ENCODE assay signal across 18 cellular contexts in the genomic region with DNA sequence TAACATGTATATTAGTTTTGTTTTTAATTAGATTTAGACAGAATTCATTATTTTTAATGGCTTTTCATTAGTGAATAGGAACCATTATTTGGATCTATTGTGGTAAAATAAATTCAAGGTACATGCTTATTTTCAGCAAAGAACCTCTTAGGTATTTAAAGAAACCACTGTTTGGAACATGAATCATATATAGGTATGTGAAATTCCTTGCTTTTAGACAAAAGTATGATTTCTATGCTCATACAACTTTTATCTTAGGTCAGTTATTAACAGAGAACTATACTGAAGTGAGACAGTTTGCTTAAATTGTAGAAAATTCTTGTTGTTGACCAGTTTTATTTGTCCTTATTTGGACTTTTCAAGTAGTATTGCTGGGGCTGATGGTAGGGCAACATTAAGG.
"Had no signal": no experiment of that assay in that cellular context is flagged by ENCODE, and none has a peak within 500 bp of the region (broad histone marks: within the 10 kb centered on the region; RNA-seq: fewer than 3 reads in every experiment).

No MANE protein-coding gene starts in this region.

- H3K4me3 ChIP-seq: dorsolateral prefrontal cortex, gastrocnemius medialis, mucosa of descending colon, right atrium auricular region, sigmoid colon, skin epidermis, stomach, thoracic aorta, transverse colon had no signal

- DNase-seq: cortex of kidney; dorsolateral prefrontal cortex; effector memory CD4-positive, alpha-beta T cell; gastrocnemius medialis; glutamatergic neuron; mucosa of descending colon; naive thymus-derived CD8-positive, alpha-beta T cell; posterior cingulate gyrus; sigmoid colon; stimulated activated CD4-positive, alpha-beta T cell treated with anti-CD3 and anti-CD28 coated beads, Interleukin-12 subunit alpha, Interleukin-12 subunit beta, amount 100 ng/mL, for 4 hours; stimulated activated naive CD4-positive, alpha-beta T cell; stomach; substantia nigra; transverse colon had no signal

- ATAC-seq: esophagus mucosa; gastrocnemius medialis; mucosa of descending colon; naive thymus-derived CD8-positive, alpha-beta T cell had no signal

- H3K9me3 ChIP-seq: gastrocnemius medialis, mucosa of descending colon, right atrium auricular region, sigmoid colon, stomach, thoracic aorta, transverse colon had no signal

- H3K27me3 ChIP-seq: dorsolateral prefrontal cortex, gastrocnemius medialis, right atrium auricular region, sigmoid colon, stomach, transverse colon had no signal

- H3K36me3 ChIP-seq: gastrocnemius medialis, right atrium auricular region, sigmoid colon, stomach, thoracic aorta, transverse colon had no signal

- H3K27ac ChIP-seq: dorsolateral prefrontal cortex, gastrocnemius medialis, right atrium auricular region, sigmoid colon, skin epidermis, stomach, thoracic aorta, transverse colon had no signal
